Comparison of ENCODE assay signal across 8 cellular contexts in genomic region chr6:18265099-18265372, GRCh38. TPM values are rescaled to one million over a fixed set of nuclear protein-coding genes. Genes with fewer than 3 reads are reported as not detected.
DNase-seq lines count a peak whose midpoint lies in the region; ATAC-seq and TF ChIP-seq lines count a peak whose summit lies in the region.

No MANE protein-coding gene starts in this region.

- H3K4me3 ChIP-seq in BLaER1 treated with 17β-estradiol and CSF1 and Interleukin-3, amounts not matched to agents 10 nM and 100 nM = peak overlapping the region; percentile 83 to 97 (median 92)
- H3K4me3 ChIP-seq in choroid plexus epithelial cell (ENCODE audit: low read depth, low read length) = peak overlapping the region; percentile 91

- H3K9me3 Mint-ChIP-seq in natural killer cell treated with Interleukin-12 subunit alpha and Interleukin-12 subunit beta and Interleukin-15 and Interleukin-18, amount 100 ng/mL, for 72 hours = no peaks in the 10 kb centered on the region

- H3K4me3 Mint-ChIP-seq in natural killer cell treated with Interleukin-12 subunit alpha and Interleukin-12 subunit beta and Interleukin-15 and Interleukin-18, amount 100 ng/mL, for 72 hours = peak overlapping the region; percentile 85

- H3K36me3 ChIP-seq in BLaER1 treated with 17β-estradiol and CSF1 and Interleukin-3, amounts not matched to agents 10 nM and 100 nM = peaks cover 0 to 31% (median 20%) of the 10 kb centered on the region in 11 experiments; a peak in 20 of 22 replicates

- H3K9me3 ChIP-seq in BLaER1 treated with 17β-estradiol and CSF1 and Interleukin-3, amounts not matched to agents 10 nM and 100 nM (replicated peaks in 1 of 11) = peaks cover 12 to 21% (median 18%) of the 10 kb centered on the region in 11 experiments

- peak; percentile 35 to 44 for DNase-seq in Kasumi-1 (lab: John Stamatoyannopoulos, UW)
- DNase-seq in choroid plexus epithelial cell (ENCODE audit: low read depth) = no peak
- DNase-seq in natural killer cell treated with Interleukin-12 subunit alpha and Interleukin-12 subunit beta and Interleukin-15 and Interleukin-18, amount 100 ng/mL, for 72 hours (ENCODE audit: low spot score) = no peak
- DNase-seq in NCI-H2107 (lab: John Stamatoyannopoulos, UW) = no peak
- DNase-seq in NCI-H2029 (lab: John Stamatoyannopoulos, UW) = no peak
- no peak for DNase-seq in GDM1 (lab: John Stamatoyannopoulos, UW)
- no peak for DNase-seq in retina

- H3K4me2 ChIP-seq in BLaER1 treated with 17β-estradiol and CSF1 and Interleukin-3, amounts not matched to agents 10 nM and 100 nM = peak overlapping the region; percentile 61 to 92 (median 77)

- H3K4me1 ChIP-seq in BLaER1 treated with 17β-estradiol and CSF1 and Interleukin-3, amounts not matched to agents 10 nM and 100 nM = peaks cover 39 to 61% (median 54%) of the 10 kb centered on the region in 10 experiments

- no peak for ATAC-seq in natural killer cell treated with Interleukin-12 subunit alpha and Interleukin-12 subunit beta and Interleukin-15 and Interleukin-18, amount 100 ng/mL, for 72 hours

- peaks cover 20 to 34% (median 29%) of the 10 kb centered on the region in 11 experiments for H4K20me1 ChIP-seq in BLaER1 treated with 17β-estradiol and CSF1 and Interleukin-3, amounts not matched to agents 10 nM and 100 nM

- no peaks in the 10 kb centered on the region for H3K27me3 ChIP-seq in BLaER1 treated with 17β-estradiol and CSF1 and Interleukin-3, amounts not matched to agents 10 nM and 100 nM

- H3K4me1 Mint-ChIP-seq in natural killer cell treated with Interleukin-12 subunit alpha and Interleukin-12 subunit beta and Interleukin-15 and Interleukin-18, amount 100 ng/mL, for 72 hours (ENCODE audit: low read depth in 2 of 2) = peaks cover 39 to 45% of the 10 kb centered on the region in 2 donors

- peak overlapping the region; percentile 93 to 99 (median 95) for H3K27ac ChIP-seq in BLaER1 treated with 17β-estradiol and CSF1 and Interleukin-3, amounts not matched to agents 10 nM and 100 nM

- H3K36me3 Mint-ChIP-seq in natural killer cell treated with Interleukin-12 subunit alpha and Interleukin-12 subunit beta and Interleukin-15 and Interleukin-18, amount 100 ng/mL, for 72 hours = peaks cover 13% of the 10 kb centered on the region

- H3K9ac ChIP-seq in BLaER1 treated with 17β-estradiol and CSF1 and Interleukin-3, amounts not matched to agents 10 nM and 100 nM = peak overlapping the region; percentile 93 to 98 (median 97)

- peak overlapping the region; percentile 92 to 97 for H3K27ac Mint-ChIP-seq in natural killer cell treated with Interleukin-12 subunit alpha and Interleukin-12 subunit beta and Interleukin-15 and Interleukin-18, amount 100 ng/mL, for 72 hours

- no peaks in the 10 kb centered on the region for H3K27me3 Mint-ChIP-seq in natural killer cell treated with Interleukin-12 subunit alpha and Interleukin-12 subunit beta and Interleukin-15 and Interleukin-18, amount 100 ng/mL, for 72 hours

- no peak for TF ChIP-seq CTCF in choroid plexus epithelial cell (conservative IDR thresholded peaks at IDR 0.05; ENCODE audit: low read depth, low read length)

RNA-seq across cellular contexts. Expression of gene DEK, which starts 0.7 kb away (rescaled TPM):
- total RNA-seq in natural killer cell treated with Interleukin-12 subunit alpha and Interleukin-12 subunit beta and Interleukin-15 and Interleukin-18, amount 100 ng/mL, for 72 hours = 100 to 1,000 TPM; 105 to 152 TPM

Comparison
In these comparisons a context has a peak if more than half of its experiments do, and no peak if none do; other contexts are left out.
1. DNase-seq: peak in Kasumi-1 (2 of 2); none in choroid plexus epithelial cell (single experiment), natural killer cell treated with Interleukin-12 subunit alpha and Interleukin-12 subunit beta and Interleukin-15 and Interleukin-18, amount 100 ng/mL, for 72 hours (single experiment), NCI-H2107 (single experiment), NCI-H2029 (single experiment), GDM1 (single experiment) and retina (single experiment).